Comparison of ENCODE assay signal across 2 cellular contexts in genomic region chr1:15129944-15130343, GRCh38.
"Had no signal": no experiment of that assay in that cellular context is flagged by ENCODE, and none has a peak within 500 bp of the region (broad histone marks: within the 10 kb centered on the region; RNA-seq: fewer than 3 reads in every experiment).

No MANE protein-coding gene starts in this region.

- H3K4me3 ChIP-seq: GM12878 had no signal

- ATAC-seq: GM12878 had no signal

- DNase-seq: GDM1 had no signal
